ENCODE assay signal across 10 cellular contexts in the genomic region with DNA sequence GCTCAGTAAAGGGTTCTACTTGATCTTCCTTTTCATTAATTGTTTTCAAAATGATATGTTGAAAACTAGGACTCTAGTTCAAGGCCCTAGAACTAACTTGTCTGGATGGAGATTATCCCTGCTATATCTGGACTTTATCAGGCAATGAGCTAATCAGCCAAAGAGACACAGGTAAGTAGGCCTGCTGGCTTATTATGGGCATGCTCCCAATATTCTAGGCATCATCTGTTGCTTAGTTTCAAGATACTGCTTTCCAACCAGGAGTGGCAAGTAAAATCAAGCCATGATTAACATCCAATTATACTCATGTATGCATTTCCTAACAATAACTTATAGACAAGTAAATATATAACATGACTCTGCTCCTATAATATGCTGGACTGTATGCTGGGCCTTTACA. TPM values are rescaled to one million over a fixed set of nuclear protein-coding genes. Genes with fewer than 3 reads are reported as not detected.
"Had no signal": no experiment of that assay in that cellular context is flagged by ENCODE, and none has a peak within 500 bp of the region (broad histone marks: within the 10 kb centered on the region; RNA-seq: fewer than 3 reads in every experiment).

No MANE protein-coding gene starts in this region.

- H3K27ac ChIP-seq: GM23248 had no signal

- ATAC-seq: HCT116, K562 had no signal

- H3K36me3 ChIP-seq: HAP-1 had no signal

- H3K9me3 ChIP-seq: HAP-1 had no signal

- H3K4me3 ChIP-seq: GM23248, HAP-1, K562 had no signal

- H3K4me1 ChIP-seq: HAP-1 had no signal

- DNase-seq: GOT3, H7 had no signal

RNA-seq across cellular contexts. Expression of a gene that starts 4.2 kb away (rescaled TPM):
- total RNA-seq: GM23248, H4, HFFc6, HT-29, IMR-90, K562 had no signal
